34 cellular contexts compared by ENCODE assay signal in the genomic region with DNA sequence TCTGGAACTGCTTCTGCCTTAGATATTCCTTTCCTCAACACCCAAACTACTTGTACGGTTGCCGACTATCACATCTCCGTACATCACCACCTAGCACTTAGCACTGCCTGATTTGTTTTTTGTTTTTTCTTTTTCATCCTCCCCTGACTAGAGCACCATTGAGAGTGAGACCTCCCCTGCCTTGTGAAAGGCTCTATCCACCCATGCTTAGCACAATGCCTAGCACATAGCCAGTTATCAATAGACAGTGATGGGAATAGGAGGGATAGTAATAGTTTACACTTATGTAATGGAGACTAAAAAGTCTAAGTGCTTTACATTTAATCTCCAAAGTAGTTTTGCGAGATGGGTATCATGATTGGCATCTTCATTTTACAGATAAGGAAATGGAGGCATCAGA.
"Had no signal": no experiment of that assay in that cellular context is flagged by ENCODE, and none has a peak within 500 bp of the region (broad histone marks: within the 10 kb centered on the region; RNA-seq: fewer than 3 reads in every experiment).

No MANE protein-coding gene starts in this region.

- H3K4me1 ChIP-seq: body of pancreas, gastroesophageal sphincter had no signal

- H3K27ac Mint-ChIP-seq: activated CD4-positive, alpha-beta memory T cell treated with anti-CD3 and anti-CD28 coated beads for 36 hours; activated CD4-positive, alpha-beta T cell treated with anti-CD3 and anti-CD28 coated beads for 36 hours; activated CD4-positive, alpha-beta T cell treated with anti-CD3 and anti-CD28 coated beads, Interleukin-2, amount 10 ng/mL, durations not matched to agents 24 days and 14 days; activated CD8-positive, alpha-beta memory T cell treated with anti-CD3 and anti-CD28 coated beads, Interleukin-2, amount 10 ng/mL, durations not matched to agents 7 days and 5 days; activated CD8-positive, alpha-beta T cell treated with anti-CD3 and anti-CD28 coated beads, Interleukin-2, amount 10 ng/mL, durations not matched to agents 7 days and 5 days; activated naive CD4-positive, alpha-beta T cell treated with anti-CD3 and anti-CD28 coated beads for 36 hours; activated naive CD4-positive, alpha-beta T cell treated with anti-CD3 and anti-CD28 coated beads, Interleukin-2, amount 50 U/mL, for 24 hours; activated naive CD8-positive, alpha-beta T cell treated with anti-CD3 and anti-CD28 coated beads for 36 hours; activated naive CD8-positive, alpha-beta T cell treated with anti-CD3 and anti-CD28 coated beads, Interleukin-2, amount 50 U/mL, for 24 hours; activated T-helper 1 cell treated with anti-CD3 and anti-CD28 coated beads, Interleukin-12 subunit alpha, Interleukin-12 subunit beta, Interleukin-2, Interleukin-4 antibody, amounts not matched to agents 30 ng/mL and 10 ng/mL and 1 ng/mL, durations not matched to agents 14 hours and 24 hours and 36 hours; activated T-helper 2 cell treated with anti-CD3 and anti-CD28 coated beads, Interferon-gamma antibody, Interleukin-2, Interleukin-4, amounts not matched to agents 10 μg/mL and 5 μg/mL and 100 μg/mL, durations not matched to agents 14 hours and 24 hours and 36 hours; effector memory CD8-positive, alpha-beta T cell had no signal

- H3K27ac ChIP-seq: adrenal gland, body of pancreas, epithelial cell of prostate, esophagus squamous epithelium, gastroesophageal sphincter had no signal

- H3K4me3 Mint-ChIP-seq: activated CD4-positive, alpha-beta memory T cell treated with anti-CD3 and anti-CD28 coated beads for 36 hours; activated CD4-positive, alpha-beta T cell treated with anti-CD3 and anti-CD28 coated beads for 36 hours; activated CD4-positive, alpha-beta T cell treated with anti-CD3 and anti-CD28 coated beads, Interleukin-2, amount 10 ng/mL, durations not matched to agents 24 days and 14 days; activated CD8-positive, alpha-beta memory T cell treated with anti-CD3 and anti-CD28 coated beads, Interleukin-2, amount 10 ng/mL, durations not matched to agents 7 days and 5 days; activated CD8-positive, alpha-beta T cell treated with anti-CD3 and anti-CD28 coated beads, Interleukin-2, amount 10 ng/mL, durations not matched to agents 7 days and 5 days; activated naive CD4-positive, alpha-beta T cell treated with anti-CD3 and anti-CD28 coated beads for 36 hours; activated naive CD4-positive, alpha-beta T cell treated with anti-CD3 and anti-CD28 coated beads, Interleukin-2, amount 50 U/mL, for 24 hours; activated naive CD8-positive, alpha-beta T cell treated with anti-CD3 and anti-CD28 coated beads for 36 hours; activated naive CD8-positive, alpha-beta T cell treated with anti-CD3 and anti-CD28 coated beads, Interleukin-2, amount 50 U/mL, for 24 hours; activated T-helper 1 cell treated with anti-CD3 and anti-CD28 coated beads, Interleukin-12 subunit alpha, Interleukin-12 subunit beta, Interleukin-2, Interleukin-4 antibody, amounts not matched to agents 30 ng/mL and 10 ng/mL and 1 ng/mL, durations not matched to agents 14 hours and 24 hours and 36 hours; effector memory CD8-positive, alpha-beta T cell had no signal

- H3K4me1 Mint-ChIP-seq: activated CD4-positive, alpha-beta T cell treated with anti-CD3 and anti-CD28 coated beads for 36 hours; activated CD4-positive, alpha-beta T cell treated with anti-CD3 and anti-CD28 coated beads, Interleukin-2, amount 10 ng/mL, durations not matched to agents 24 days and 14 days; activated CD8-positive, alpha-beta memory T cell treated with anti-CD3 and anti-CD28 coated beads, Interleukin-2, amount 10 ng/mL, durations not matched to agents 7 days and 5 days; activated naive CD4-positive, alpha-beta T cell treated with anti-CD3 and anti-CD28 coated beads, Interleukin-2, amount 50 U/mL, for 24 hours; activated naive CD8-positive, alpha-beta T cell treated with anti-CD3 and anti-CD28 coated beads for 36 hours; activated naive CD8-positive, alpha-beta T cell treated with anti-CD3 and anti-CD28 coated beads, Interleukin-2, amount 50 U/mL, for 24 hours had no signal

- FAIRE-seq: colon, endothelial cell of umbilical vein had no signal

- H3K4me3 ChIP-seq: adrenal gland, body of pancreas, esophagus squamous epithelium, gastroesophageal sphincter had no signal

- H3K9me3 ChIP-seq: adrenal gland, esophagus squamous epithelium had no signal

- H3K36me3 Mint-ChIP-seq: activated CD4-positive, alpha-beta memory T cell treated with anti-CD3 and anti-CD28 coated beads for 36 hours; activated CD8-positive, alpha-beta memory T cell treated with anti-CD3 and anti-CD28 coated beads, Interleukin-2, amount 10 ng/mL, durations not matched to agents 7 days and 5 days; activated naive CD4-positive, alpha-beta T cell treated with anti-CD3 and anti-CD28 coated beads, Interleukin-2, amount 50 U/mL, for 24 hours; activated naive CD8-positive, alpha-beta T cell treated with anti-CD3 and anti-CD28 coated beads for 36 hours had no signal

- H3K27me3 ChIP-seq: adrenal gland, body of pancreas, esophagus squamous epithelium, gastroesophageal sphincter had no signal

- H3K36me3 ChIP-seq: adrenal gland, gastroesophageal sphincter had no signal

- DNase-seq: activated CD4-positive, alpha-beta memory T cell treated with anti-CD3 and anti-CD28 coated beads for 36 hours; activated CD4-positive, alpha-beta T cell treated with anti-CD3 and anti-CD28 coated beads for 36 hours; activated CD4-positive, alpha-beta T cell treated with anti-CD3 and anti-CD28 coated beads, Interleukin-2, amount 10 ng/mL, durations not matched to agents 24 days and 14 days; activated CD4-positive, CD25-positive, alpha-beta regulatory T cell; activated CD4-positive, CD25-positive, alpha-beta regulatory T cell treated with anti-CD3 and anti-CD28 coated beads, Interleukin-2, amount 50 U/mL, for 72 hours; activated CD8-positive, alpha-beta memory T cell treated with anti-CD3 and anti-CD28 coated beads, Interleukin-2, amount 10 ng/mL, durations not matched to agents 7 days and 5 days; activated CD8-positive, alpha-beta memory T cell treated with anti-CD3 and anti-CD28 coated beads, Interleukin-2, amount 50 U/mL, for 4 hours; activated CD8-positive, alpha-beta T cell treated with anti-CD3 and anti-CD28 coated beads, Interleukin-2, amount 10 ng/mL, durations not matched to agents 7 days and 5 days; activated effector memory CD4-positive, alpha-beta T cell treated with anti-CD3 and anti-CD28 coated beads, Interleukin-2, amount 50 U/mL, for 16 hours; activated naive CD4-positive, alpha-beta T cell treated with anti-CD3 and anti-CD28 coated beads for 36 hours; activated naive CD8-positive, alpha-beta T cell treated with anti-CD3 and anti-CD28 coated beads for 36 hours; activated naive CD8-positive, alpha-beta T cell treated with anti-CD3 and anti-CD28 coated beads, Interleukin-2, amount 50 U/mL, for 24 hours; activated T-cell treated with anti-CD3 and anti-CD28 coated beads, Interleukin-2, amount 50 U/mL, for 1 hour; activated T-cell treated with anti-CD3 and anti-CD28 coated beads, Interleukin-2, amount 50 U/mL, for 48 hours; adrenal gland; amygdala; aorta; body of pancreas; caudate nucleus; cortex of kidney; dermis blood vessel endothelial cell; effector CD4-positive, alpha-beta T cell; effector memory CD8-positive, alpha-beta T cell; esophagus squamous epithelium; foreskin melanocyte; T-helper 1 cell; T-helper 2 cell had no signal
